9 cellular contexts compared by ENCODE assay signal in genomic region chr2:168494190-168494711, GRCh38. TPM values are rescaled to one million over a fixed set of nuclear protein-coding genes. Genes with fewer than 3 reads are reported as not detected.
DNase-seq lines count a peak whose midpoint lies in the region; ATAC-seq, FAIRE-seq and TF ChIP-seq lines count a peak whose summit lies in the region.
"Had no signal": no experiment of that assay in that cellular context is flagged by ENCODE, and none has a peak within 500 bp of the region (broad histone marks: within the 10 kb centered on the region; RNA-seq: fewer than 3 reads in every experiment).

No MANE protein-coding gene starts in this region.

- TF ChIP-seq RAD21 in GM12878 (IDR thresholded peaks at IDR 0.05; ENCODE audit: insufficient read depth, low read depth, low read length) = peak; percentile 23; the same call in 1 of the 2 replicates

- H3K9me3 ChIP-seq in GM12878 (replicated peaks; ENCODE audit: control insufficient read depth, insufficient read depth, low read length) (peaks cover 38% of the 10 kb centered on the region), left ventricle myocardium inferior (replicated peaks) (no peaks in the 10 kb centered on the region)

- in situ Hi-C loops in KBM-7 (cut with MboI; ENCODE audit: low pct_unique_long_range_greater_than_20kb, low sequenced_read_pairs) (no loop called here), GM12878 (cut with MboI) (no loop called here)

- DNase-seq in EL (peak; percentile 32), KBM-7 (peak; percentile 47), GM12878 (ENCODE audit: low read depth, low spot score) (no peak), mesendoderm (peak; percentile 76), ureter (ENCODE audit: low spot score) (no peak), DMS 273 treated with DMSO at 0.1 percent for 48 hours (lab: John Stamatoyannopoulos, UW) (no peak), left ventricle myocardium inferior (no peak)
- DNase-seq in activated T-cell treated with anti-CD3 and anti-CD28 coated beads, Interleukin-2, amount 50 U/mL, for 1 hour = no peak
- DNase-seq: NCI-H1092 treated with DMSO at 0.1 percent for 48 hours had no signal

- intact Hi-C loops in GM12878 (cut with micrococcal nuclease; ENCODE audit: unreplicated experiment) = loop anchor here (5.0 kb wide), 3 partner anchors 58 to 88 kb away; no protein-coding TSS in a partner anchor
- intact Hi-C loops in left ventricle myocardium inferior (cut with micrococcal nuclease) = no loop called here

- no peak overlapping the region for H2AFZ ChIP-seq in GM12878 (ENCODE audit: control insufficient read depth, low read depth, low read length)

- H3K4me3 ChIP-seq in GM12878 = no peak overlapping the region
- no peak overlapping the region for H3K4me3 ChIP-seq in mesendoderm (ENCODE audit: low read length)
- no peak overlapping the region for H3K4me3 ChIP-seq in left ventricle myocardium inferior

- H4K8ac ChIP-seq in mesendoderm (ENCODE audit: low read depth, low read length) = no peak overlapping the region

- WGBS in GM12878 (ENCODE audit: insufficient coverage, insufficient replicate concordance, low lambda C conversion rate, missing lambda C conversion rate) = 93% methylated on average over 7 of the region's 7 CpGs
- WGBS in mesendoderm (ENCODE audit: extremely low coverage, insufficient coverage, low lambda C conversion rate) = no CpG with 5 or more reads among the region's 7 CpGs

- no peak overlapping the region for H4K5ac ChIP-seq in mesendoderm (ENCODE audit: low read length)

- ATAC-seq in GM12878 = no peak

- H3K36me3 ChIP-seq in GM12878 (ENCODE audit: control insufficient read depth in 2 of 2, insufficient read depth in 2 of 2, low read length in 1 of 2) = peaks cover 0 to 12% of the 10 kb centered on the region in 2 experiments
- no peaks in the 10 kb centered on the region for H3K36me3 ChIP-seq in mesendoderm (ENCODE audit: control insufficient read depth, insufficient read depth, low read length)
- H3K36me3 ChIP-seq in left ventricle myocardium inferior = no peaks in the 10 kb centered on the region

- RAD21 ChIA-PET in GM12878 (lab: Charles Lee; ENCODE audit: unreplicated experiment) = interaction anchor here (0.8 kb wide), 1 partner anchor 37 kb away, joined by 3 read pairs; no protein-coding TSS in a partner anchor

- SMC1A ChIA-PET in GM12878 (lab: Charles Lee; ENCODE audit: uncharacterized antibody, unreplicated experiment) = interaction anchor here (1.2 to 1.4 kb wide), 3 partner anchors 11 to 146 kb away, joined by 3 to 5 read pairs (median 4); no protein-coding TSS in a partner anchor

- H3K18ac ChIP-seq in mesendoderm (ENCODE audit: low read length) = peak overlapping the region; percentile 77

- H4K20me1 ChIP-seq in GM12878 (ENCODE audit: control insufficient read depth, insufficient read depth) = no peaks in the 10 kb centered on the region

- H3K79me1 ChIP-seq in mesendoderm (ENCODE audit: low read length) = peaks cover 11% of the 10 kb centered on the region

- H2BK5ac ChIP-seq in mesendoderm (ENCODE audit: low read length) = no peak overlapping the region

- H3K27me3 ChIP-seq in GM12878 (replicated peaks in 1 of 2; ENCODE audit: control insufficient read depth in 2 of 2, insufficient read depth in 2 of 2, low read length in 1 of 2) (no peaks in the 10 kb centered on the region), mesendoderm (ENCODE audit: insufficient read depth, low read length, poor library complexity) (no peaks in the 10 kb centered on the region), left ventricle myocardium inferior (ENCODE audit: low read depth) (no peaks in the 10 kb centered on the region)

- H3K23ac ChIP-seq in mesendoderm (ENCODE audit: low read length) = no peak overlapping the region

- H3K4me1 ChIP-seq in GM12878 (ENCODE audit: control insufficient read depth, insufficient read depth, low read length) (peaks cover 39% of the 10 kb centered on the region), mesendoderm (ENCODE audit: control insufficient read depth, low read depth, low read length) (peaks cover 2% of the 10 kb centered on the region), left ventricle myocardium inferior (peaks cover 48% of the 10 kb centered on the region)

- peak in 2 of 3 experiments; percentile 23 to 36; a peak in 1 of 6 replicates for TF ChIP-seq CTCF in GM12878 (IDR thresholded peaks at IDR 0.05 in 2 of 3, conservative IDR thresholded peaks at IDR 0.05 in 1 of 3; ENCODE audit: control insufficient read depth in 2 of 3, extremely low read depth in 1 of 3, insufficient read depth in 1 of 3, low read depth in 3 of 3, low read length in 3 of 3)
- TF ChIP-seq CTCF in left ventricle myocardium inferior (IDR thresholded peaks at IDR 0.05; ENCODE audit: borderline replicate concordance) = no peak

- H3K4ac ChIP-seq in mesendoderm (ENCODE audit: low read depth, low read length) = peak overlapping the region; percentile 43

- no peak for TF ChIP-seq POLR2A in GM12878 (IDR thresholded peaks at IDR 0.05; ENCODE audit: low read depth, low read length)

- H3K79me2 ChIP-seq in GM12878 (ENCODE audit: control insufficient read depth, insufficient read depth, low read length) (peaks cover 83% of the 10 kb centered on the region), mesendoderm (ENCODE audit: control insufficient read depth, insufficient read depth, low read length) (peaks cover 4% of the 10 kb centered on the region)

- H2BK15ac ChIP-seq in mesendoderm (replicated peaks; ENCODE audit: low read depth) = no peak overlapping the region

- CTCF ChIA-PET in GM12878 (lab: Yijun Ruan, JAX) = interaction anchor here (0.8 to 1.2 kb wide), 4 partner anchors 24 to 147 kb away, joined by 3 to 4 read pairs (median 4); no protein-coding TSS in a partner anchor

- H3K9ac ChIP-seq in GM12878 (ENCODE audit: control insufficient read depth, insufficient read depth, low read length) = no peak overlapping the region
- H3K9ac ChIP-seq in mesendoderm (ENCODE audit: low read length) = no peak overlapping the region

- no peak overlapping the region for H2AK5ac ChIP-seq in mesendoderm (ENCODE audit: low read length)

- no peak overlapping the region for H2BK120ac ChIP-seq in mesendoderm (ENCODE audit: low read depth, low read length)

- H3K27ac ChIP-seq in GM12878 (ENCODE audit: control insufficient read depth, insufficient read depth) (peak overlapping the region; percentile 79), mesendoderm (ENCODE audit: low read depth, low read length) (no peak overlapping the region), left ventricle myocardium inferior (replicated peaks) (no peak overlapping the region)

- no peak for TF ChIP-seq EP300 in GM12878 (IDR thresholded peaks at IDR 0.05; ENCODE audit: borderline replicate concordance in 1 of 2, control insufficient read depth in 1 of 2, low read depth in 2 of 2, low read length in 2 of 2)

- H3K4me2 ChIP-seq in GM12878 (ENCODE audit: control insufficient read depth, insufficient read depth) (no peak overlapping the region), mesendoderm (ENCODE audit: low read length) (no peak overlapping the region)

- no peak overlapping the region for H3K56ac ChIP-seq in mesendoderm (ENCODE audit: low read length)

- FAIRE-seq in GM12878 (lab: Jason Lieb, UNC) = no peak

- POLR2A ChIA-PET in GM12878 (lab: Charles Lee) = interaction anchor here (1.2 kb wide), 1 partner anchor 19 kb away, joined by 3 read pairs; no protein-coding TSS in a partner anchor

- no TSS peak for BruUV-seq in GM12878 (replicated peaks; lab: Mats Ljungman, UMichigan)

TF ChIP-seq in GM12878, 131 proteins besides CTCF, POLR2A, EP300 and RAD21:
- TF ChIP-seq, protein P1, sequence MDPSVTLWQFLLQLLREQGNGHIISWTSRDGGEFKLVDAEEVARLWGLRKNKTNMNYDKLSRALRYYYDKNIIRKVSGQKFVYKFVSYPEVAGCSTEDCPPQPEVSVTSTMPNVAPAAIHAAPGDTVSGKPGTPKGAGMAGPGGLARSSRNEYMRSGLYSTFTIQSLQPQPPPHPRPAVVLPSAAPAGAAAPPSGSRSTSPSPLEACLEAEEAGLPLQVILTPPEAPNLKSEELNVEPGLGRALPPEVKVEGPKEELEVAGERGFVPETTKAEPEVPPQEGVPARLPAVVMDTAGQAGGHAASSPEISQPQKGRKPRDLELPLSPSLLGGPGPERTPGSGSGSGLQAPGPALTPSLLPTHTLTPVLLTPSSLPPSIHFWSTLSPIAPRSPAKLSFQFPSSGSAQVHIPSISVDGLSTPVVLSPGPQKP (IDR thresholded peaks at IDR 0.05; ENCODE audit: low read depth, low read length) = no peak
- TF ChIP-seq ZNF274 (IDR thresholded peaks at IDR 0.05; ENCODE audit: insufficient read depth, insufficient read length) (no peak), ATF7 (IDR thresholded peaks at IDR 0.05; ENCODE audit: low read depth) (no peak)
- TF ChIP-seq, protein P2, sequence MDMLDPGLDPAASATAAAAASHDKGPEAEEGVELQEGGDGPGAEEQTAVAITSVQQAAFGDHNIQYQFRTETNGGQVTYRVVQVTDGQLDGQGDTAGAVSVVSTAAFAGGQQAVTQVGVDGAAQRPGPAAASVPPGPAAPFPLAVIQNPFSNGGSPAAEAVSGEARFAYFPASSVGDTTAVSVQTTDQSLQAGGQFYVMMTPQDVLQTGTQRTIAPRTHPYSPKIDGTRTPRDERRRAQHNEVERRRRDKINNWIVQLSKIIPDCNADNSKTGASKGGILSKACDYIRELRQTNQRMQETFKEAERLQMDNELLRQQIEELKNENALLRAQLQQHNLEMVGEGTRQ (IDR thresholded peaks at IDR 0.05; ENCODE audit: borderline replicate concordance, low read depth, low read length) = no peak
TF ChIP-seq in GM12878: peak in this region for 0.

RNA-seq across cellular contexts. Expression of gene CERS6, which starts 38.2 kb away (rescaled TPM):
- 29.6 and 30.4 TPM in 2 replicates for total RNA-seq in GM12878 (2013; cell fraction: nucleolus; rRNA removed)
- 20.4 and 22.2 TPM in 2 replicates for total RNA-seq in GM12878 (2014; rRNA removed)
- total RNA-seq in GM12878 (2014; rRNA removed; fragmentation: Illumina TruSeq; extraction: Trizol) = 17.6 TPM in 2 replicates
- 15.3 and 17.0 TPM in 2 replicates for total RNA-seq in GM12878 (2021)
- 6.0 TPM for polyA plus RNA-seq in GM12878 (2011; ENCODE audit: low read depth)
- 12.0 and 17.6 TPM in 2 replicates for polyA plus RNA-seq in GM12878 (2011; rRNA removed)
- polyA plus RNA-seq in GM12878 (2011; cell fraction: cytosol; rRNA removed) = 6.1 and 8.2 TPM in 2 replicates
- 8.5 and 10.0 TPM in 2 replicates for polyA plus RNA-seq in GM12878 (2011; cell fraction: nucleus; rRNA removed)
- polyA plus RNA-seq in GM12878 (2012) = 12.5 and 13.9 TPM in 2 replicates
- 19.6 and 24.1 TPM in 2 replicates for polyA plus RNA-seq in GM12878 (2014; fragmentation: Illumina TruSeq; extraction: Trizol)
- 1 to 10 TPM; 1.3 to 2.5 TPM for polyA plus RNA-seq in GM12878 (2014; fragmentation: Nextera tagmentation; extraction: Ambion mirVana)
- polyA plus RNA-seq in GM12878 (2014; rRNA removed) = 8.8 and 9.4 TPM in 2 replicates
- 10 to 100 TPM in 1 of 2 experiments, 1 to 10 TPM in 1; 6.2 to 16.1 TPM for polyA plus RNA-seq in GM12878 (2016; fragmentation: Nextera tagmentation; extraction: Ambion mirVana)
- 18.6 and 19.1 TPM in 2 replicates for polyA minus RNA-seq in GM12878 (2011; rRNA and poly(A)+ RNA removed)
- 6.7 and 8.8 TPM in 2 replicates for polyA minus RNA-seq in GM12878 (2011; cell fraction: cytosol; rRNA and poly(A)+ RNA removed)
- polyA minus RNA-seq in GM12878 (2011; cell fraction: nucleus; rRNA and poly(A)+ RNA removed) = 10.8 and 16.3 TPM in 2 replicates
- 19.8 TPM for polyA plus RNA-seq in mesendoderm (2013, experiment 1 of 2)
- polyA plus RNA-seq in mesendoderm (2013, experiment 2 of 2) = 19.5 TPM
- total RNA-seq in ureter = 29.3 TPM
- total RNA-seq in left ventricle myocardium inferior = 68.9 TPM

Comparison
In these comparisons a context has a peak if more than half of its experiments do, and no peak if none do; other contexts are left out.
1. DNase-seq: peak in EL (single experiment), KBM-7 (single experiment) and mesendoderm (single experiment); none in GM12878 (single experiment), ureter (single experiment), DMS 273 treated with DMSO at 0.1 percent for 48 hours (single experiment), activated T-cell treated with anti-CD3 and anti-CD28 coated beads, Interleukin-2, amount 50 U/mL, for 1 hour (single experiment) and left ventricle myocardium inferior (single experiment).